Comparison of ENCODE assay signal across 8 cellular contexts in genomic region chr13:94192576-94192975, GRCh38.
DNase-seq lines count a peak whose midpoint lies in the region; ATAC-seq and TF ChIP-seq lines count a peak whose summit lies in the region.

No MANE protein-coding gene starts in this region.

- WGBS in body of pancreas, 2 donors, result 63 to 67% methylated on average over 1 of the region's 1 CpG
- no CpG with 5 or more reads among the region's 1 CpG for WGBS in neuronal stem cell (ENCODE audit: extremely low coverage in 2 of 2, insufficient read length in 2 of 2, insufficient replicate concordance in 1 of 2), 2 donors

- ATAC-seq in Right ventricle myocardium inferior (peak; percentile 65), body of pancreas (no peak), GM19467 (IDR thresholded peaks at IDR 0.05; ENCODE audit: unreplicated experiment) (no peak), HG02938 (IDR thresholded peaks at IDR 0.05; ENCODE audit: unreplicated experiment) (no peak)

- no peaks in the 10 kb centered on the region for H3K79me2 ChIP-seq in MM.1S (ENCODE audit: low read length)

- no peak for TF ChIP-seq POLR2A in body of pancreas (IDR thresholded peaks at IDR 0.05)

- H3F3A ChIP-seq in MM.1S (ENCODE audit: insufficient read depth, low read length), result no peaks in the 10 kb centered on the region

- intact Hi-C loops in Right ventricle myocardium inferior (cut with DNase I), result no loop called here
- intact Hi-C loops in body of pancreas (cut with DNase I), result no loop called here

- no peak overlapping the region for H3K4me2 ChIP-seq in MM.1S (ENCODE audit: low read depth, low read length)
- no peak overlapping the region for H3K4me2 ChIP-seq in neuronal stem cell (ENCODE audit: insufficient read depth, low read length, poor library complexity, severe bottlenecking)

- no peak overlapping the region for H2BK12ac ChIP-seq in neuronal stem cell (ENCODE audit: low read length)

- H3K27me3 ChIP-seq in right atrium auricular region, result no peaks in the 10 kb centered on the region
- H3K27me3 ChIP-seq in MM.1S (replicated peaks; ENCODE audit: insufficient read depth, low read length), result no peaks in the 10 kb centered on the region
- no peaks in the 10 kb centered on the region for H3K27me3 ChIP-seq in body of pancreas
- no peaks in the 10 kb centered on the region for H3K27me3 ChIP-seq in neuronal stem cell (ENCODE audit: control insufficient read depth in 3 of 3, insufficient read depth in 3 of 3, low read depth in 1 of 3, low read length in 3 of 3)

- no peak overlapping the region for H3K4ac ChIP-seq in neuronal stem cell (ENCODE audit: low read length)

- no peak overlapping the region for H3K9ac ChIP-seq in MM.1S (ENCODE audit: low read length)
- H3K9ac ChIP-seq in neuronal stem cell (ENCODE audit: low read depth, low read length, poor library complexity), result no peak overlapping the region

- H4K20me1 ChIP-seq in MM.1S (ENCODE audit: insufficient read depth, low read length), result no peaks in the 10 kb centered on the region

- no peak overlapping the region for H4K8ac ChIP-seq in neuronal stem cell (ENCODE audit: low read depth, low read length)

- H3K9me2 ChIP-seq in MM.1S (replicated peaks; ENCODE audit: insufficient read depth, low read length), result no peaks in the 10 kb centered on the region

- no peak overlapping the region for H3K23ac ChIP-seq in neuronal stem cell (ENCODE audit: low read depth, low read length, poor library complexity)

- H3K18ac ChIP-seq in neuronal stem cell (ENCODE audit: low read length), result no peak overlapping the region

- H3K4me3 ChIP-seq in right atrium auricular region (no peak overlapping the region), MM.1S (ENCODE audit: low read length) (no peak overlapping the region), body of pancreas (no peak overlapping the region), neuronal stem cell (ENCODE audit: low read length in 2 of 2) (no peak overlapping the region)

- H3K14ac ChIP-seq in neuronal stem cell (ENCODE audit: low read length), result no peak overlapping the region

- no peak overlapping the region for H2BK15ac ChIP-seq in neuronal stem cell (ENCODE audit: low read length)

- no peak for DNase-seq in Right ventricle myocardium inferior (ENCODE audit: missing footprints)
- no peak for DNase-seq in right atrium auricular region (ENCODE audit: low spot score)
- DNase-seq in MM.1S, result peak; percentile 16
- peak in 3 of 4 donors; percentile 19 to 28 (median 25) for DNase-seq in body of pancreas
- peak; percentile 29 for DNase-seq in neuronal stem cell (ENCODE audit: low spot score)
- no peak for DNase-seq in MV-4-11 (lab: John Stamatoyannopoulos, UW)

- H4K91ac ChIP-seq in neuronal stem cell (ENCODE audit: low read depth, low read length, poor library complexity), result no peak overlapping the region

- no peak overlapping the region for H2BK5ac ChIP-seq in neuronal stem cell (ENCODE audit: low read length)

- H3K4me1 ChIP-seq in right atrium auricular region (no peaks in the 10 kb centered on the region), MM.1S (ENCODE audit: low read length) (no peaks in the 10 kb centered on the region), body of pancreas (no peaks in the 10 kb centered on the region), neuronal stem cell (ENCODE audit: control insufficient read depth in 2 of 2, insufficient read depth in 1 of 2, low read depth in 1 of 2, low read length in 2 of 2) (peaks cover 3 to 16% of the 10 kb centered on the region in 2 donors)

- TF ChIP-seq CTCF in right atrium auricular region (IDR thresholded peaks at IDR 0.05) (peak in 1 of 2 donors; percentile 51), MM.1S (IDR thresholded peaks at IDR 0.05; ENCODE audit: low read length) (peak; percentile 40), body of pancreas (IDR thresholded peaks at IDR 0.05) (peak in 6 of 7 experiments; percentile 14 to 44 (median 28))

- H3K9me3 ChIP-seq in right atrium auricular region (no peaks in the 10 kb centered on the region), MM.1S (replicated peaks; ENCODE audit: insufficient read depth, low read length) (no peaks in the 10 kb centered on the region), body of pancreas (no peaks in the 10 kb centered on the region), neuronal stem cell (replicated peaks in 1 of 2; ENCODE audit: control insufficient read depth in 2 of 2, insufficient read depth in 1 of 2, low read depth in 1 of 2, low read length in 2 of 2) (no peaks in the 10 kb centered on the region)

- H2AFZ ChIP-seq in MM.1S (ENCODE audit: low read length) (no peak overlapping the region), neuronal stem cell (ENCODE audit: low read length) (no peak overlapping the region)

- H3K27ac ChIP-seq in right atrium auricular region (no peak overlapping the region), MM.1S (ENCODE audit: low read length) (no peak overlapping the region), body of pancreas (no peak overlapping the region), neuronal stem cell (replicated peaks; ENCODE audit: low read length) (no peak overlapping the region)

- H3K36me3 ChIP-seq in right atrium auricular region (no peaks in the 10 kb centered on the region), MM.1S (replicated peaks; ENCODE audit: insufficient read depth, low read length) (no peaks in the 10 kb centered on the region), body of pancreas (replicated peaks in 1 of 2; ENCODE audit: insufficient read depth in 1 of 2, low read depth in 2 of 2) (no peaks in the 10 kb centered on the region), neuronal stem cell (replicated peaks in 1 of 2; ENCODE audit: control insufficient read depth in 2 of 2, insufficient read depth in 2 of 2, low read length in 2 of 2) (no peaks in the 10 kb centered on the region)

- H3K79me1 ChIP-seq in neuronal stem cell (ENCODE audit: low read depth, low read length), result no peaks in the 10 kb centered on the region

- no peak overlapping the region for H2AK5ac ChIP-seq in neuronal stem cell (ENCODE audit: low read depth, low read length)

- no peak overlapping the region for H2BK120ac ChIP-seq in neuronal stem cell (ENCODE audit: low read depth, low read length)

Comparison
In these comparisons a context has a peak if more than half of its experiments do, and no peak if none do; other contexts are left out.
1. DNase-seq: peak in MM.1S (single experiment), body of pancreas (3 of 4) and neuronal stem cell (single experiment); none in Right ventricle myocardium inferior (single experiment), right atrium auricular region (single experiment) and MV-4-11 (single experiment).